In genomic region chr15:74783072-74783807, GRCh38 we compare ENCODE assay signal across 1 cellular context.
TF ChIP-seq lines count a peak whose summit lies in the region.

No MANE protein-coding gene starts in this region.

TF ChIP-seq in HepG2, 621 proteins besides CTCF, POLR2A, EP300 and RAD21 (continued from another document and continues in another):
- no peak for TF ChIP-seq ELK4 (CRISPR knock-in tag; IDR thresholded peaks at IDR 0.05; ENCODE audit: borderline replicate concordance)
- no peak for TF ChIP-seq BRCA1 (CRISPR knock-in tag; IDR thresholded peaks at IDR 0.05)
- no peak for TF ChIP-seq ZNF639 (CRISPR knock-in tag; conservative IDR thresholded peaks at IDR 0.05)
- TF ChIP-seq ATF4 (CRISPR knock-in tag; IDR thresholded peaks at IDR 0.05): no peak
- no peak for TF ChIP-seq AKAP8 (CRISPR knock-in tag; IDR thresholded peaks at IDR 0.05)
- TF ChIP-seq ZSCAN20 (CRISPR knock-in tag; IDR thresholded peaks at IDR 0.05; ENCODE audit: borderline replicate concordance): no peak
- TF ChIP-seq JDP2 (CRISPR knock-in tag; IDR thresholded peaks at IDR 0.05; ENCODE audit: borderline replicate concordance): no peak
- no peak for TF ChIP-seq AHR (CRISPR knock-in tag; IDR thresholded peaks at IDR 0.05)
- TF ChIP-seq ADNP (CRISPR knock-in tag; IDR thresholded peaks at IDR 0.05): no peak
- TF ChIP-seq TBX2 (CRISPR knock-in tag; IDR thresholded peaks at IDR 0.05; ENCODE audit: borderline replicate concordance): peak; percentile 41; the same call in 1 of the 2 replicates
- peak; percentile 65; the same call in 1 of the 2 replicates for TF ChIP-seq TFDP1 (CRISPR knock-in tag; IDR thresholded peaks at IDR 0.05; ENCODE audit: borderline replicate concordance)
- TF ChIP-seq ZNF788 (CRISPR knock-in tag; IDR thresholded peaks at IDR 0.05; ENCODE audit: borderline replicate concordance): no peak
- TF ChIP-seq BORCS8-MEF2B (CRISPR knock-in tag; IDR thresholded peaks at IDR 0.05): peak; percentile 30; the same call in 1 of the 2 replicates
- no peak for TF ChIP-seq ZNF530 (CRISPR knock-in tag; IDR thresholded peaks at IDR 0.05; ENCODE audit: low read depth)
- TF ChIP-seq ZNF224 (CRISPR knock-in tag; IDR thresholded peaks at IDR 0.05): no peak
- no peak for TF ChIP-seq ETS1 (CRISPR knock-in tag; IDR thresholded peaks at IDR 0.05)
- no peak for TF ChIP-seq MTA3 (CRISPR knock-in tag; IDR thresholded peaks at IDR 0.05)
- TF ChIP-seq ZNF572 (CRISPR knock-in tag; IDR thresholded peaks at IDR 0.05): no peak
- no peak for TF ChIP-seq ZNF275 (CRISPR knock-in tag; IDR thresholded peaks at IDR 0.05; ENCODE audit: borderline replicate concordance)
- TF ChIP-seq GPN1 (CRISPR knock-in tag; IDR thresholded peaks at IDR 0.05; ENCODE audit: borderline replicate concordance): no peak
- TF ChIP-seq ZNF678 (CRISPR knock-in tag; IDR thresholded peaks at IDR 0.05): no peak
- TF ChIP-seq CEBPZ (IDR thresholded peaks at IDR 0.05; ENCODE audit: low read length): no peak
- TF ChIP-seq PHF5A (CRISPR knock-in tag; IDR thresholded peaks at IDR 0.05; ENCODE audit: low read depth, unreplicated experiment): no peak
- no peak for TF ChIP-seq E2F2 (CRISPR knock-in tag; IDR thresholded peaks at IDR 0.05; ENCODE audit: borderline replicate concordance)
- TF ChIP-seq SNAPC5 (CRISPR knock-in tag; IDR thresholded peaks at IDR 0.05; ENCODE audit: borderline replicate concordance): no peak
- TF ChIP-seq SALL1 (CRISPR knock-in tag; IDR thresholded peaks at IDR 0.05): peak; percentile 36; the same call in 1 of the 2 replicates
- no peak for TF ChIP-seq ZNF281 (CRISPR knock-in tag; IDR thresholded peaks at IDR 0.05; ENCODE audit: borderline replicate concordance)
- TF ChIP-seq ZNF746 (CRISPR knock-in tag; IDR thresholded peaks at IDR 0.05): 0 out of 2 replicates have a peak, but pooled peaks have one; percentile 48
- no peak for TF ChIP-seq DBP (CRISPR knock-in tag; IDR thresholded peaks at IDR 0.05; ENCODE audit: not compliant biosample characterization)
- TF ChIP-seq CCAR2 (optimal IDR thresholded peaks at IDR 0.05; ENCODE audit: low read depth, low read length): no peak
- TF ChIP-seq CREB1 (IDR thresholded peaks at IDR 0.05): no peak
- TF ChIP-seq CREB1 (CRISPR knock-in tag; IDR thresholded peaks at IDR 0.05): no peak
- TF ChIP-seq MLX (CRISPR knock-in tag; IDR thresholded peaks at IDR 0.05): peak; percentile 55; the same call in 1 of the 2 replicates
- TF ChIP-seq FOXO1 (CRISPR knock-in tag; IDR thresholded peaks at IDR 0.05): 0 out of 2 replicates have a peak, but pooled peaks have one; percentile 6
- TF ChIP-seq GRHL1 (CRISPR knock-in tag; conservative IDR thresholded peaks at IDR 0.05): no peak
- TF ChIP-seq ZNF160 (CRISPR knock-in tag; IDR thresholded peaks at IDR 0.05): no peak
- TF ChIP-seq ZIK1 (CRISPR knock-in tag; IDR thresholded peaks at IDR 0.05; ENCODE audit: borderline replicate concordance, low read depth): no peak
- TF ChIP-seq HNF1B (CRISPR knock-in tag; IDR thresholded peaks at IDR 0.05): no peak; the same call in 1 of the 2 replicates
- TF ChIP-seq ZNF30 (CRISPR knock-in tag; IDR thresholded peaks at IDR 0.05): no peak
- TF ChIP-seq SATB2 (CRISPR knock-in tag; IDR thresholded peaks at IDR 0.05): no peak
- TF ChIP-seq RBAK (CRISPR knock-in tag; IDR thresholded peaks at IDR 0.05): no peak
- TF ChIP-seq U2AF1 (optimal IDR thresholded peaks at IDR 0.05; ENCODE audit: low read depth, low read length): no peak
